Comparison of ENCODE assay signal across 17 cellular contexts in genomic region chr17:50461550-50462132, GRCh38. TPM values are rescaled to one million over a fixed set of nuclear protein-coding genes. Genes with fewer than 3 reads are reported as not detected.
DNase-seq lines count a peak whose midpoint lies in the region; ATAC-seq and TF ChIP-seq lines count a peak whose summit lies in the region.
"Had no signal": no experiment of that assay in that cellular context is flagged by ENCODE, and none has a peak within 500 bp of the region (broad histone marks: within the 10 kb centered on the region; RNA-seq: fewer than 3 reads in every experiment).

No MANE protein-coding gene starts in this region.

- H2BK20ac ChIP-seq in IMR-90 (ENCODE audit: low read depth, low read length): no peak overlapping the region

- no peak overlapping the region for H2BK120ac ChIP-seq in IMR-90 (ENCODE audit: low read depth, low read length)

- H3K9me3 Mint-ChIP-seq in activated naive CD4-positive, alpha-beta T cell treated with anti-CD3 and anti-CD28 coated beads for 36 hours: no peaks in the 10 kb centered on the region
- no peaks in the 10 kb centered on the region for H3K9me3 Mint-ChIP-seq in memory B cell
- H3K9me3 Mint-ChIP-seq: HFFc6 had no signal

- TF ChIP-seq RAD21 in IMR-90 (IDR thresholded peaks at IDR 0.05; ENCODE audit: low read length): no peak

- H4K20me1 ChIP-seq in IMR-90 (ENCODE audit: insufficient read depth, low read length): peaks cover 4% of the 10 kb centered on the region; the same call in 1 of the 2 replicates
- H4K20me1 ChIP-seq: BLaER1 had no signal

- no peak overlapping the region for H3K4me3 Mint-ChIP-seq in activated naive CD4-positive, alpha-beta T cell treated with anti-CD3 and anti-CD28 coated beads for 36 hours
- no peak overlapping the region for H3K4me3 Mint-ChIP-seq in memory B cell
- H3K4me3 Mint-ChIP-seq: CD4-positive, CD25-positive, alpha-beta regulatory T cell; HFFc6 had no signal

- H2BK15ac ChIP-seq in IMR-90 (ENCODE audit: low read depth, low read length): no peak overlapping the region

- POLR2A ChIA-PET in IMR-90 (lab: Charles Lee; ENCODE audit: unreplicated experiment): no interaction called here

- no peaks in the 10 kb centered on the region for H3K4me1 ChIP-seq in IMR-90 (ENCODE audit: control insufficient read depth, insufficient read depth, low read length)
- H3K4me1 ChIP-seq in spleen: no peaks in the 10 kb centered on the region
- H3K4me1 ChIP-seq: HAP-1 had no signal

- ATAC-seq in IMR-90 (ENCODE audit: low read depth) (no peak), memory B cell (ENCODE audit: low read depth) (no peak), GM21717 (IDR thresholded peaks at IDR 0.05; ENCODE audit: unreplicated experiment) (no peak)

- no peak overlapping the region for H2AK5ac ChIP-seq in IMR-90 (ENCODE audit: low read depth, low read length)

- 89% methylated on average over 9 of the region's 14 CpGs; no CpG with 5 or more reads in 1 of the 2 experiments for WGBS in IMR-90 (ENCODE audit: extremely low coverage in 2 of 2, insufficient read length in 1 of 2), 2 experiments
- 89 to 95% (median 92%) methylated on average over 14 of the region's 14 CpGs for WGBS in spleen, 5 donors

- H3K9ac ChIP-seq in IMR-90 (ENCODE audit: low read depth, low read length): no peak overlapping the region
- H3K9ac ChIP-seq: BLaER1, GM23248 had no signal

- no peak for DNase-seq in activated naive CD4-positive, alpha-beta T cell treated with anti-CD3 and anti-CD28 coated beads for 36 hours
- DNase-seq in activated naive CD4-positive, alpha-beta T cell treated with Interleukin-2 at 50 U/mL for 16 hours: no peak
- DNase-seq in IMR-90 (no peak), memory B cell (ENCODE audit: low spot score in 2 of 2) (no peak), spleen (peak; percentile 59), cerebellum (ENCODE audit: low spot score) (no peak), NCI-H446 treated with DMSO at 0.1 percent for 48 hours (lab: John Stamatoyannopoulos, UW) (no peak)
- DNase-seq: 8988T; AML-193; CD4-positive, CD25-positive, alpha-beta regulatory T cell; DMS 273 treated with DMSO at 0.1 percent for 48 hours; GM23248; HFFc6 had no signal

- H3K36me3 ChIP-seq in IMR-90 (ENCODE audit: control insufficient read depth, insufficient read depth, low read length) (peaks cover 1% of the 10 kb centered on the region; the same call in 1 of the 2 replicates), spleen (peaks cover 0 to 33% (median 0%) of the 10 kb centered on the region in 6 donors)
- H3K36me3 ChIP-seq: HAP-1 had no signal

- TF ChIP-seq POLR2A in IMR-90 (IDR thresholded peaks at IDR 0.05; ENCODE audit: low read depth, low read length) (no peak), spleen (IDR thresholded peaks at IDR 0.05) (no peak)

- no peak overlapping the region for H3K14ac ChIP-seq in IMR-90 (replicated peaks; ENCODE audit: low read depth, low read length)

- no peak overlapping the region for H2BK5ac ChIP-seq in IMR-90 (ENCODE audit: low read depth, low read length, poor library complexity, severe bottlenecking)

- H3K4ac ChIP-seq in IMR-90 (ENCODE audit: low read depth, low read length): no peak overlapping the region

- CTCF ChIA-PET in activated naive CD4-positive, alpha-beta T cell treated with anti-CD3 and anti-CD28 coated beads for 36 hours (lab: Charles Lee): interaction anchor here (1.0 kb wide), 1 partner anchor 17 kb away, joined by 3 read pairs; the partner anchor contains the start of gene RSAD1
- CTCF ChIA-PET in IMR-90 (lab: Yijun Ruan, JAX): no interaction called here

- H3K9me1 ChIP-seq in IMR-90 (ENCODE audit: insufficient read depth, low read length): 0 out of 2 replicates have a peak, but pooled peaks cover 6% of the 10 kb centered on the region

- no peaks in the 10 kb centered on the region for H3K9me3 ChIP-seq in IMR-90 (ENCODE audit: control insufficient read depth, insufficient read depth, low read length)
- H3K9me3 ChIP-seq in spleen: no peaks in the 10 kb centered on the region
- H3K9me3 ChIP-seq: BLaER1, HAP-1 had no signal

- no peak overlapping the region for H3K23ac ChIP-seq in IMR-90 (ENCODE audit: low read depth, low read length)

- no peak overlapping the region for H3K27ac ChIP-seq in IMR-90 (ENCODE audit: insufficient read depth, low read length)
- no peak overlapping the region for H3K27ac ChIP-seq in spleen
- H3K27ac ChIP-seq: BLaER1, GM23248 had no signal

- TF ChIP-seq CTCF in IMR-90 (conservative IDR thresholded peaks at IDR 0.05; ENCODE audit: low read depth, low read length): no peak
- no peak for TF ChIP-seq CTCF in spleen (IDR thresholded peaks at IDR 0.05 in 8 of 11, conservative IDR thresholded peaks at IDR 0.05 in 3 of 11)

- H3K79me1 ChIP-seq in IMR-90 (ENCODE audit: low read depth in 1 of 2, low read length in 2 of 2): no peaks in the 10 kb centered on the region

- no peak overlapping the region for H3K56ac ChIP-seq in IMR-90 (ENCODE audit: extremely low read depth, insufficient read depth, low read length)

- in situ Hi-C loops in IMR-90 (cut with MboI; ENCODE audit: low sequenced_read_pairs): no loop called here

- H3K36me3 Mint-ChIP-seq in activated naive CD4-positive, alpha-beta T cell treated with anti-CD3 and anti-CD28 coated beads for 36 hours (ENCODE audit: low read depth): no peaks in the 10 kb centered on the region
- H3K36me3 Mint-ChIP-seq in memory B cell: peaks cover 18% of the 10 kb centered on the region

- no peak overlapping the region for H3K4me2 ChIP-seq in IMR-90 (ENCODE audit: low read depth, low read length)
- H3K4me2 ChIP-seq: BLaER1 had no signal

- no peaks in the 10 kb centered on the region for H3K27me3 Mint-ChIP-seq in activated naive CD4-positive, alpha-beta T cell treated with anti-CD3 and anti-CD28 coated beads for 36 hours (ENCODE audit: low read depth)
- H3K27me3 Mint-ChIP-seq in memory B cell: no peaks in the 10 kb centered on the region
- H3K27me3 Mint-ChIP-seq: CD4-positive, CD25-positive, alpha-beta regulatory T cell had no signal

- intact Hi-C loops in activated naive CD4-positive, alpha-beta T cell treated with anti-CD3 and anti-CD28 coated beads for 36 hours (cut with micrococcal nuclease): no loop called here
- intact Hi-C loops in IMR-90 (cut with micrococcal nuclease) (no loop called here), spleen (cut with DNase I; ENCODE audit: low total_unique reads) (no loop called here)

- no peak overlapping the region for H4K8ac ChIP-seq in IMR-90 (ENCODE audit: low read depth in 2 of 2, low read length in 2 of 2)

- H4K91ac ChIP-seq in IMR-90 (ENCODE audit: insufficient read depth, low read depth, low read length): no peak overlapping the region

- H3K4me1 Mint-ChIP-seq in activated naive CD4-positive, alpha-beta T cell treated with anti-CD3 and anti-CD28 coated beads for 36 hours (ENCODE audit: low read depth): no peaks in the 10 kb centered on the region
- peaks cover 21% of the 10 kb centered on the region for H3K4me1 Mint-ChIP-seq in memory B cell

- H3K27ac Mint-ChIP-seq in activated naive CD4-positive, alpha-beta T cell treated with anti-CD3 and anti-CD28 coated beads for 36 hours: peak overlapping the region; percentile 16
- peak overlapping the region; percentile 42 for H3K27ac Mint-ChIP-seq in memory B cell
- H3K27ac Mint-ChIP-seq: CD4-positive, CD25-positive, alpha-beta regulatory T cell; HFFc6 had no signal

- H2AK9ac ChIP-seq in IMR-90 (replicated peaks; ENCODE audit: low read depth, low read length, poor library complexity): no peak overlapping the region

- H3K27me3 ChIP-seq in IMR-90 (ENCODE audit: control insufficient read depth, insufficient read depth, low read length): no peaks in the 10 kb centered on the region
- H3K27me3 ChIP-seq in spleen (replicated peaks in 1 of 7): no peaks in the 10 kb centered on the region
- H3K27me3 ChIP-seq: BLaER1 had no signal

- dilution Hi-C loops in IMR-90 (cut with HindIII; ENCODE audit: low sequenced_read_pairs, unreplicated experiment): no loop called here

- no TSS peak for BruUV-seq in IMR-90 (replicated peaks; lab: Mats Ljungman, UMichigan)

- peak overlapping the region; percentile 49 for H2AFZ ChIP-seq in IMR-90 (replicated peaks; ENCODE audit: low read length, poor library complexity)
- H2AFZ ChIP-seq: GM23248 had no signal

- H3K4me3 ChIP-seq in IMR-90 (ENCODE audit: insufficient read depth, low read depth, low read length) (no peak overlapping the region), spleen (no peak overlapping the region)
- H3K4me3 ChIP-seq: BLaER1, GM23248, HAP-1 had no signal

- H3K18ac ChIP-seq in IMR-90 (ENCODE audit: low read depth, low read length): no peak overlapping the region

- no peak overlapping the region for H4K5ac ChIP-seq in IMR-90 (ENCODE audit: low read depth, low read length)

RNA-seq across cellular contexts. Expression of gene CHAD, which starts 7.0 kb away (rescaled TPM):
- total RNA-seq in activated naive CD4-positive, alpha-beta T cell treated with anti-CD3 and anti-CD28 coated beads for 36 hours: not detected
- total RNA-seq in IMR-90 (2012; rRNA removed) (not detected in 2 replicates), spleen (under 1 TPM in 1 of 7 donors, not detected in 6; 0.39 TPM), cerebellum (not detected)
- polyA plus RNA-seq in IMR-90 (2012; rRNA removed) (0.03 TPM in 1 of 2 replicates, not detected in the other), spleen (not detected)
- polyA plus RNA-seq in IMR-90 (2012; cell fraction: cytosol; rRNA removed): 0.06 TPM in 1 of 2 replicates, not detected in the other
- polyA plus RNA-seq in IMR-90 (2012; cell fraction: nucleus; rRNA removed; ENCODE audit: low replicate concordance): not detected in 2 replicates
- total RNA-seq: CD4-positive, CD25-positive, alpha-beta regulatory T cell; Daoy; GM23248; HFFc6 had no signal
- polyA plus RNA-seq: CD4-positive, CD25-positive, alpha-beta regulatory T cell; GM23248 had no signal

RNA-seq across cellular contexts. Expression of gene RSAD1, which starts 17.0 kb away (rescaled TPM):
- total RNA-seq in activated naive CD4-positive, alpha-beta T cell treated with anti-CD3 and anti-CD28 coated beads for 36 hours: 10 to 100 TPM; 39.2 to 40.4 TPM
- total RNA-seq in IMR-90 (2012; rRNA removed): 10.0 and 10.8 TPM in 2 replicates
- polyA plus RNA-seq in IMR-90 (2012; rRNA removed): 16.6 and 19.2 TPM in 2 replicates
- 10.9 and 13.4 TPM in 2 replicates for polyA plus RNA-seq in IMR-90 (2012; cell fraction: cytosol; rRNA removed)
- polyA plus RNA-seq in IMR-90 (2012; cell fraction: nucleus; rRNA removed; ENCODE audit: low replicate concordance): 63.9 and 67.4 TPM in 2 replicates
- 10 to 100 TPM; 24.4 to 56.2 (median 39.4) TPM for total RNA-seq in spleen
- 10 to 100 TPM; 24.1 to 35.0 (median 30.7) TPM for polyA plus RNA-seq in spleen
- 19.0 TPM for total RNA-seq in cerebellum

RNA-seq across cellular contexts. Expression of gene ACSF2, which starts 35.6 kb away (rescaled TPM):
- 10 to 100 TPM; 19.7 to 20.7 TPM for total RNA-seq in activated naive CD4-positive, alpha-beta T cell treated with anti-CD3 and anti-CD28 coated beads for 36 hours
- total RNA-seq in IMR-90 (2012; rRNA removed): 15.0 and 18.5 TPM in 2 replicates
- 26.8 and 27.2 TPM in 2 replicates for polyA plus RNA-seq in IMR-90 (2012; rRNA removed)
- polyA plus RNA-seq in IMR-90 (2012; cell fraction: cytosol; rRNA removed): 12.2 and 22.9 TPM in 2 replicates
- 103 and 117 TPM in 2 replicates for polyA plus RNA-seq in IMR-90 (2012; cell fraction: nucleus; rRNA removed; ENCODE audit: low replicate concordance)
- total RNA-seq in spleen: 10 to 100 TPM; 28.3 to 48.6 (median 41.9) TPM
- polyA plus RNA-seq in spleen: 10 to 100 TPM; 21.7 to 50.0 (median 36.3) TPM
- total RNA-seq in cerebellum: 7.2 TPM

RNA-seq across cellular contexts. Expression of gene MYCBPAP, which starts 46.6 kb away (rescaled TPM):
- 1 to 10 TPM; 5.5 to 5.8 TPM for total RNA-seq in activated naive CD4-positive, alpha-beta T cell treated with anti-CD3 and anti-CD28 coated beads for 36 hours
- total RNA-seq in IMR-90 (2012; rRNA removed) (under 0.01 and 0.18 TPM in 2 replicates), spleen (1 to 10 TPM in 3 of 7 donors, under 1 TPM in 4; 0.54 to 2.8 (median 0.98) TPM), cerebellum (0.91 TPM)
- polyA plus RNA-seq in IMR-90 (2012; rRNA removed) (0.17 and 0.30 TPM in 2 replicates), spleen (under 1 TPM; 0.15 to 0.18 (median 0.16) TPM)
- 0.07 and 0.42 TPM in 2 replicates for polyA plus RNA-seq in IMR-90 (2012; cell fraction: cytosol; rRNA removed)
- polyA plus RNA-seq in IMR-90 (2012; cell fraction: nucleus; rRNA removed; ENCODE audit: low replicate concordance): 0.82 and 2.1 TPM in 2 replicates
